ENCODE assay signal across 8 cellular contexts in the genomic region with DNA sequence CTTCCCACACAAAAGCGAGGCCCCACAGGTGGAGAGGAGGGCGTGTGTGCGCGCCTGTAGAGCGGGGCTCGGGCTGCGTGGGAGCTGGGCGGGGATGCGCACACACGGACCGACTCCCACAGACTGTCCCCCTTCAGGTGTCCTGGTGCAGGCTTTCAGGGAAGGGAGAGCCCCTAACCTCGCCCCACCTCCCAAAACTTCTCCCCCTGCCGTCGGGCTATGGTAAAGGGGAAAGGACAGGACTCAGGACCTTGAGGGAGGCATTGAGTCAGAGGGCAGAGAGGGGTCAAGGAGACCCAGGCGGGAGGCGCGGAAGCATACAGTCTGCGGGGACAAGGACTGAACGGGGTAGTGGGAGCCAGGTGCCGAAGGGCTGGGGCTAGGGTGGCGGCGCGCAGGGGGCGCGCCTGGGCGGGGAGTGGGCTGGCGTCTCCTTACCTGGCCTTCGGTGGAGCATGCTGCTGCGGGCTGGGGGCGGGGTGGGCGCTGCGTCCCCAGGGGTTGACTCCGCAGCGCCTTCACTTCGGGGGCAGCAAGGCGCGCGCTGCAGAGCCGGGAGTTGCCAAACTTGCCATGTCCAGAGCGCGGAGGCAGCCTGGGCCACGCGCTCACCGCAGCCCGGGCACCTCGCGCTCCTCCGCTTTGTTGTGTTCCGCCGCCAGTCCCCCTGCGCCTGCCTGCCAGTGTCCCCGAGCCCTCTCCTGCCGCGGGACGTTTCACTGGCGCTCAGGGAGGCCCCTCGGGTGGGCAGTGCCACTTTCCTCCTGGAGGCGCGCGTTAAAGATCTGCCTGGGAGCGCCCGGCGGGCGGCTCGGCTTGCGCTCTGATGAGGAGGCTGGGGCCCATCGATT.
DNase-seq lines count a peak whose midpoint lies in the region; ATAC-seq, FAIRE-seq and TF ChIP-seq lines count a peak whose summit lies in the region.

No MANE protein-coding gene starts in this region.

- intact Hi-C loops in mucosa of descending colon (cut with DNase I, micrococcal nuclease) = no loop called here

- ATAC-seq in mucosa of descending colon (peak; percentile 52), GM19351 (IDR thresholded peaks at IDR 0.05; ENCODE audit: unreplicated experiment) (no peak)

- no peak for TF ChIP-seq POLR2A in GM12891 (IDR thresholded peaks at IDR 0.05; ENCODE audit: low read depth, low read length)

- peaks cover 8% of the 10 kb centered on the region for H3K4me1 ChIP-seq in mucosa of descending colon (ENCODE audit: low read depth)

- H3K4me3 ChIP-seq in epithelial cell of esophagus (ENCODE audit: low read length) = peak overlapping the region; percentile 40
- no peak overlapping the region for H3K4me3 ChIP-seq in mucosa of descending colon

- no peak for FAIRE-seq in GM12891 (lab: Jason Lieb, UNC)

- no peaks in the 10 kb centered on the region for H3K9me3 ChIP-seq in mucosa of descending colon

- DNase-seq in AG09319 (ENCODE audit: extremely low read depth, low read depth) (no peak), NCI-H1105 treated with DMSO at 0.1 percent for 48 hours (lab: John Stamatoyannopoulos, UW) (peak; percentile 40), epithelial cell of esophagus (ENCODE audit: low read depth) (peak; percentile 29), mucosa of descending colon (peak; percentile 10 to 43 (median 32)), GM19238 (ENCODE audit: insufficient read length, low spot score) (no peak), GM12891 (ENCODE audit: insufficient read length, low spot score) (no peak)
- no peak for DNase-seq in effector CD8-positive, alpha-beta T cell (lab: John Stamatoyannopoulos, UW)

- peak; percentile 21 for TF ChIP-seq CTCF in AG09319 (IDR thresholded peaks at IDR 0.05; ENCODE audit: low read depth, low read length)
- peak; percentile 20 for TF ChIP-seq CTCF in epithelial cell of esophagus (IDR thresholded peaks at IDR 0.05; ENCODE audit: insufficient read depth, low read depth, low read length, missing control alignments)
- no peak for TF ChIP-seq CTCF in mucosa of descending colon (IDR thresholded peaks at IDR 0.05)

- no peaks in the 10 kb centered on the region for H3K36me3 ChIP-seq in mucosa of descending colon (ENCODE audit: low read depth)

TF ChIP-seq in GM12891, 5 proteins besides CTCF, POLR2A, EP300 and RAD21:
- TF ChIP-seq POU2F2 (IDR thresholded peaks at IDR 0.05; ENCODE audit: low read depth, low read length) (no peak), TAF1 (IDR thresholded peaks at IDR 0.05; ENCODE audit: low read depth, low read length) (no peak), POLR2AphosphoS5 (IDR thresholded peaks at IDR 0.05; ENCODE audit: low read depth, low read length) (no peak)

Comparison
In these comparisons a context has a peak if more than half of its experiments do, and no peak if none do; other contexts are left out.
1. DNase-seq: peak in NCI-H1105 treated with DMSO at 0.1 percent for 48 hours (single experiment), epithelial cell of esophagus (single experiment) and mucosa of descending colon (3 of 3); none in AG09319 (single experiment), GM19238 (single experiment), GM12891 (single experiment) and effector CD8-positive, alpha-beta T cell (single experiment).